ENCODE assay signal across 1 cellular context in genomic region chr5:135694016-135694415, GRCh38.
TF ChIP-seq lines count a peak whose summit lies in the region.

No MANE protein-coding gene starts in this region.

TF ChIP-seq in WTC11, 78 proteins besides CTCF, POLR2A, EP300 and RAD21 (continued from another document):
- TF ChIP-seq FOXP4 (CRISPR knock-in tag; IDR thresholded peaks at IDR 0.05): no peak
